In the genomic region with DNA sequence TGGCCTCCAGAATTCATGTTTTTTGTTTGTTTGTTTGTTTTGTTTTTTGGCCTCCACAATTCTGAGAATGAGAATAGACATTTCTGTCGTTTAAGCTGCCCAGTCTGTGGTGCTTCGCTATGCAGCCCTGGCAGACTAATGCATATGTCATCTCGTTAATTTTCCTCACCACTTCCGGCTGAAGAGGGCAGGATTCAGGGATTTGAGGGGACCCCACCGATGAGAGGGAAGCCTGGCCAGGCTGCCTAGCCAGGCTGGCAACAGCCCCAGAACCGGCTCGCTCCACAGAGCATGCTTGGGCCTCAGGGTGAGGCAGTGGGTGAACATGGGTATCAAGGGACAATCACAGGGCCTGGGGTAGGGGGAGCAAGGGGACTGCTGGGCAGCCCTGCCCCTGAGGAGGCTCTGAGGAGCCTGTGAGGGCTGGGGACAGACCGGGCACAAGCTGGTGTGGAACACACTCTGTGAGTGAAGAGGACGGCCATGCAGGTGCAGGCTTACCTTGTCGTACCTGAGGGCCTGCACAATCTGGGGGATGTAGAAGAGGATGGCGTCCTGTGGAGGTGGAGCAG, we compare ENCODE assay signal across 28 cellular contexts. TPM values are rescaled to one million over a fixed set of nuclear protein-coding genes. Genes with fewer than 3 reads are reported as not detected.
DNase-seq lines count a peak whose midpoint lies in the region; ATAC-seq and TF ChIP-seq lines count a peak whose summit lies in the region.
"Had no signal": no experiment of that assay in that cellular context is flagged by ENCODE, and none has a peak within 500 bp of the region (broad histone marks: within the 10 kb centered on the region; RNA-seq: fewer than 3 reads in every experiment).

No MANE protein-coding gene starts in this region.

- CTCF ChIA-PET in RWPE1 (lab: Yijun Ruan, JAX) = no interaction called here

- intact Hi-C loops in aorta (cut with DNase I) = no loop called here
- intact Hi-C loops in esophagus muscularis mucosa (cut with DNase I) = no loop called here

- peak; percentile 27 for ATAC-seq in esophagus mucosa
- peak; percentile 44 for ATAC-seq in aorta (ENCODE audit: low FRiP score)
- ATAC-seq: activated CD4-positive, CD25-positive, alpha-beta regulatory T cell treated with anti-CD3 and anti-CD28 coated beads, Interleukin-2, amount 50 U/mL, for 24 hours; GM23338; left lobe of liver; SK-N-SH treated with all-trans-retinoic acid at 6 μM for 48 hours had no signal

- DNase-seq in GM03348 (ENCODE audit: low spot score) (peak; percentile 34), RWPE1 (ENCODE audit: low spot score) (no peak), aorta (no peak), NOMO-1 (lab: John Stamatoyannopoulos, UW; ENCODE audit: unreplicated experiment in 2 of 2) (no peak), NAMALWA (ENCODE audit: low spot score) (no peak), esophagus muscularis mucosa (ENCODE audit: extremely low spot score) (no peak)
- DNase-seq: activated CD4-positive, alpha-beta T cell treated with anti-CD3 and anti-CD28 coated beads, Interleukin-2, amount 50 U/mL, for 48 hours; activated CD8-positive, alpha-beta memory T cell treated with anti-CD3 and anti-CD28 coated beads, Interleukin-2, amount 50 U/mL, for 48 hours; activated naive CD4-positive, alpha-beta T cell treated with anti-CD3 and anti-CD28 coated beads for 36 hours; COR-L47; GDM1; KG1; NCI-H1417 treated with DMSO at 0.1 percent for 48 hours; NCI-H2029 treated with DMSO at 0.1 percent for 48 hours; NCI-H524 treated with DMSO at 0.1 percent for 48 hours; right lobe of liver; Right ventricle myocardium superior; stimulated activated CD4-positive, alpha-beta T cell treated with anti-CD3 and anti-CD28 coated beads, Interleukin-12 subunit alpha, Interleukin-12 subunit beta, amount 100 ng/mL, for 4 hours; stimulated activated CD4-positive, alpha-beta T cell treated with anti-CD3 and anti-CD28 coated beads, Interleukin-2, amount 100 ng/mL, for 48 hours; stomach had no signal

- H3K27me3 ChIP-seq in aorta (ENCODE audit: control insufficient read depth in 1 of 2, insufficient read depth in 2 of 2, low read length in 1 of 2) (no peaks in the 10 kb centered on the region), esophagus muscularis mucosa (no peaks in the 10 kb centered on the region)
- H3K27me3 ChIP-seq: right lobe of liver, stomach had no signal

- POLR2A ChIA-PET in RWPE1 (lab: Yijun Ruan, JAX; ENCODE audit: low non-redundant PET) = no interaction called here

- H3K4me3 ChIP-seq in aorta (ENCODE audit: low read length in 2 of 2) (no peak overlapping the region), esophagus muscularis mucosa (no peak overlapping the region)
- H3K4me3 ChIP-seq: GM23338, prostate gland, right lobe of liver, stomach had no signal

- TF ChIP-seq POLR2A in esophagus muscularis mucosa (IDR thresholded peaks at IDR 0.05; ENCODE audit: low read depth) = no peak

- peaks cover 0 to 8% of the 10 kb centered on the region in 2 donors for H3K36me3 ChIP-seq in aorta (ENCODE audit: control insufficient read depth in 1 of 2, insufficient read depth in 2 of 2, low read length in 1 of 2)
- H3K36me3 ChIP-seq in esophagus muscularis mucosa = peaks cover 45 to 89% (median 79%) of the 10 kb centered on the region in 4 donors

- WGBS in aorta, 2 donors = 81 to 87% methylated on average over 11 of the region's 11 CpGs
- WGBS in esophagus muscularis mucosa = 86% methylated on average over 10 of the region's 11 CpGs

- H3K4me1 ChIP-seq in aorta (ENCODE audit: control insufficient read depth in 1 of 2, insufficient read depth in 2 of 2, low read length in 2 of 2) = no peaks in the 10 kb centered on the region
- no peaks in the 10 kb centered on the region for H3K4me1 ChIP-seq in esophagus muscularis mucosa
- H3K4me1 ChIP-seq: prostate gland, right lobe of liver, stomach had no signal

- H3K9me3 ChIP-seq in aorta (ENCODE audit: control insufficient read depth, low read length) (no peaks in the 10 kb centered on the region), esophagus muscularis mucosa (no peaks in the 10 kb centered on the region)
- H3K9me3 ChIP-seq: prostate gland, right lobe of liver, stomach had no signal

- TF ChIP-seq EP300 in esophagus muscularis mucosa (IDR thresholded peaks at IDR 0.05) = no peak

- TF ChIP-seq CTCF in RWPE1 (conservative IDR thresholded peaks at IDR 0.05; ENCODE audit: low read depth) (no peak), esophagus muscularis mucosa (IDR thresholded peaks at IDR 0.05) (no peak)

- H3K27ac ChIP-seq in RWPE1 (peak overlapping the region; percentile 9; the same call in 1 of the 2 replicates), aorta (ENCODE audit: low read depth in 1 of 2, low read length in 2 of 2) (no peak overlapping the region), esophagus muscularis mucosa (replicated peaks in 1 of 4) (no peak overlapping the region)
- H3K27ac ChIP-seq: C4-2B, prostate gland, right lobe of liver, stomach had no signal

RNA-seq across cellular contexts. Expression of a gene that starts 47.8 kb away (rescaled TPM):
- total RNA-seq in esophagus mucosa = 0.08 TPM
- total RNA-seq in aorta = under 1 TPM in 1 of 2 donors, not detected in 1; 0.15 TPM
- under 1 TPM; 0.23 to 0.38 TPM for polyA plus RNA-seq in aorta
- under 1 TPM in 3 of 4 donors, not detected in 1; 0.46 to 0.83 (median 0.50) TPM for total RNA-seq in esophagus muscularis mucosa
- total RNA-seq: activated naive CD4-positive, alpha-beta T cell treated with anti-CD3 and anti-CD28 coated beads for 36 hours; activated T-helper 1 cell treated with anti-CD3 and anti-CD28 coated beads, Interleukin-12 subunit alpha, Interleukin-12 subunit beta, Interleukin-2, Interleukin-4 antibody, amounts not matched to agents 30 ng/mL and 10 ng/mL and 1 ng/mL, durations not matched to agents 14 hours and 24 hours and 36 hours; GM23338; prostate gland had no signal
- polyA plus RNA-seq: GM23338 had no signal
